In genomic region chr1:232108598-232108997, GRCh38 we compare ENCODE assay signal across 19 cellular contexts.
DNase-seq lines count a peak whose midpoint lies in the region; ATAC-seq, FAIRE-seq and TF ChIP-seq lines count a peak whose summit lies in the region.
"Had no signal": no experiment of that assay in that cellular context is flagged by ENCODE, and none has a peak within 500 bp of the region (broad histone marks: within the 10 kb centered on the region; RNA-seq: fewer than 3 reads in every experiment).

No MANE protein-coding gene starts in this region.

- no peak overlapping the region for H3K23ac ChIP-seq in H1 (ENCODE audit: insufficient read length)

- no peak for TF ChIP-seq POLR2A in H1 (IDR thresholded peaks at IDR 0.05; ENCODE audit: control extremely low read depth in 1 of 2, low read depth in 2 of 2, low read length in 2 of 2)

- intact Hi-C loops in PC-3 (cut with micrococcal nuclease), result no loop called here

- H2AFZ ChIP-seq in PC-3 (ENCODE audit: low read length) (peak overlapping the region; percentile 42), H1 (ENCODE audit: low read length) (no peak overlapping the region), smooth muscle cell (ENCODE audit: low read depth) (no peak overlapping the region)

- H4K20me1 ChIP-seq in PC-3 (ENCODE audit: low read length) (no peaks in the 10 kb centered on the region), H1 (replicated peaks in 1 of 2; ENCODE audit: control insufficient read depth in 1 of 2, insufficient read depth in 2 of 2, low read length in 2 of 2) (no peaks in the 10 kb centered on the region), smooth muscle cell (ENCODE audit: low read depth) (no peaks in the 10 kb centered on the region)

- no peak for TF ChIP-seq CTCF in PC-3 (conservative IDR thresholded peaks at IDR 0.05; ENCODE audit: low read depth, low read length)
- no peak for TF ChIP-seq CTCF in H1 (IDR thresholded peaks at IDR 0.05; ENCODE audit: control extremely low read depth in 1 of 3, insufficient read depth in 1 of 3, low read depth in 1 of 3, low read length in 3 of 3)
- no peak for TF ChIP-seq CTCF in smooth muscle cell (IDR thresholded peaks at IDR 0.05; ENCODE audit: borderline replicate concordance, insufficient read depth, poor library complexity, severe bottlenecking)
- TF ChIP-seq CTCF in D721Med (IDR thresholded peaks at IDR 0.05; ENCODE audit: insufficient read depth, missing control alignments), result no peak

- H3K4me2 ChIP-seq in PC-3 (ENCODE audit: low read length) (peak overlapping the region; percentile 52), H1 (ENCODE audit: insufficient read depth in 1 of 2, low read depth in 2 of 2, low read length in 2 of 2) (no peak overlapping the region; a peak in 1 of 4 replicates), smooth muscle cell (peak overlapping the region; percentile 29)
- H3K4me2 ChIP-seq: A549 had no signal

- no peak overlapping the region for H4K5ac ChIP-seq in H1 (ENCODE audit: insufficient read length, low read depth, low read length)

- H3K4me1 ChIP-seq in PC-3 (ENCODE audit: insufficient read depth, low read length) (peaks cover 18% of the 10 kb centered on the region), H1 (replicated peaks in 1 of 4; ENCODE audit: control insufficient read depth in 3 of 4, insufficient read depth in 4 of 4, low read length in 3 of 4) (peaks cover 3 to 23% (median 15%) of the 10 kb centered on the region in 4 experiments), smooth muscle cell (ENCODE audit: low read depth) (peaks cover 37% of the 10 kb centered on the region), HAP-1 (peaks cover 3% of the 10 kb centered on the region; the same call in 1 of the 2 replicates)
- H3K4me1 ChIP-seq: A549 had no signal

- H3K36me3 ChIP-seq in PC-3 (ENCODE audit: low read depth, low read length) (no peaks in the 10 kb centered on the region), H1 (ENCODE audit: control insufficient read depth in 2 of 4, insufficient read depth in 4 of 4, low read length in 3 of 4) (no peaks in the 10 kb centered on the region; a peak in 1 of 8 replicates), smooth muscle cell (ENCODE audit: low read depth) (no peaks in the 10 kb centered on the region), HAP-1 (replicated peaks) (no peaks in the 10 kb centered on the region)

- WGBS in H1 (ENCODE audit: extremely low coverage in 1 of 2, insufficient coverage in 1 of 2, insufficient read length in 1 of 2, insufficient replicate concordance in 2 of 2, low coverage in 1 of 2, low lambda C conversion rate in 2 of 2, missing lambda C conversion rate in 1 of 2), 2 experiments, result 91% methylated on average over 3 of the region's 3 CpGs; no CpG with 5 or more reads in 1 of the 2 experiments
- WGBS in smooth muscle cell (ENCODE audit: low lambda C conversion rate), result 52% methylated on average over 3 of the region's 3 CpGs

- H3K23me2 ChIP-seq in H1 (ENCODE audit: low read depth, low read length), result peaks cover 5% of the 10 kb centered on the region; the same call in 1 of the 2 replicates

- POLR2A ChIA-PET in PC-3 (lab: Charles Lee; ENCODE audit: unreplicated experiment) (interaction anchor here (0.6 kb wide), 1 partner anchor 157 kb away, joined by 3 read pairs; no protein-coding TSS in a partner anchor), H1 (lab: Charles Lee; ENCODE audit: partially characterized antibody) (interaction anchor here (0.9 to 10.1 kb wide), 2 partner anchors 20 to 58 kb away, joined by 3 to 126 read pairs; no protein-coding TSS in a partner anchor)

- CTCF ChIA-PET in PC-3 (lab: Charles Lee) (no interaction called here), H1 (lab: Charles Lee; ENCODE audit: partially characterized antibody) (interaction anchor here (0.5 to 1.0 kb wide), 2 partner anchors 23 to 30 kb away, joined by 3 read pairs; no protein-coding TSS in a partner anchor)

- H3K27me3 ChIP-seq in PC-3 (ENCODE audit: low read length), result no peaks in the 10 kb centered on the region
- no peaks in the 10 kb centered on the region for H3K27me3 ChIP-seq in H1 (replicated peaks in 1 of 4; ENCODE audit: control insufficient read depth in 3 of 4, extremely low read depth in 1 of 4, insufficient read depth in 3 of 4, low read length in 3 of 4)
- H3K27me3 ChIP-seq in smooth muscle cell (ENCODE audit: low read depth), result no peaks in the 10 kb centered on the region
- no peaks in the 10 kb centered on the region; the same call in none of the 2 replicates for H3K27me3 ChIP-seq in HAP-1 (ENCODE audit: low read depth)

- peak overlapping the region; percentile 35; the same call in 1 of the 2 replicates for H4K8ac ChIP-seq in H1 (ENCODE audit: extremely low read depth, insufficient read depth, low read length)

- no peak overlapping the region for H4K91ac ChIP-seq in H1 (replicated peaks; ENCODE audit: insufficient read length, low read length)

- no peak overlapping the region for H2BK120ac ChIP-seq in H1 (replicated peaks; ENCODE audit: low read depth, low read length)

- peak overlapping the region; percentile 14; the same call in 1 of the 2 replicates for H3K18ac ChIP-seq in H1 (ENCODE audit: extremely low read depth, low read length)

- TF ChIP-seq EP300 in H1 (IDR thresholded peaks at IDR 0.05; ENCODE audit: borderline replicate concordance in 1 of 2, low read depth in 2 of 2, low read length in 2 of 2), result no peak

- no peak overlapping the region for H3K4ac ChIP-seq in H1 (replicated peaks; ENCODE audit: insufficient read length, low read depth, low read length)

- H3K9me2 ChIP-seq in PC-3 (replicated peaks; ENCODE audit: low read length), result no peaks in the 10 kb centered on the region; the same call in 1 of the 2 replicates

- H3K4me3 ChIP-seq in PC-3 (ENCODE audit: low read length) (no peak overlapping the region), H1 (ENCODE audit: extremely low read depth in 1 of 4, insufficient read depth in 2 of 4, low read depth in 3 of 4, low read length in 4 of 4) (no peak overlapping the region), smooth muscle cell (no peak overlapping the region), HAP-1 (no peak overlapping the region)
- H3K4me3 ChIP-seq: A549, K562 had no signal

- H3K9me3 ChIP-seq in PC-3 (ENCODE audit: low read length) (no peaks in the 10 kb centered on the region), H1 (ENCODE audit: insufficient read depth in 2 of 2, low read depth in 1 of 2, low read length in 1 of 2) (no peaks in the 10 kb centered on the region), smooth muscle cell (replicated peaks; ENCODE audit: low read depth) (no peaks in the 10 kb centered on the region), HAP-1 (no peaks in the 10 kb centered on the region)
- H3K9me3 ChIP-seq: A549 had no signal

- no peaks in the 10 kb centered on the region for H3K79me2 ChIP-seq in PC-3 (ENCODE audit: low read length)
- peaks cover 0 to 8% of the 10 kb centered on the region in 2 experiments; a peak in 2 of 4 replicates for H3K79me2 ChIP-seq in H1 (ENCODE audit: control insufficient read depth in 1 of 2, insufficient read depth in 2 of 2, low read length in 2 of 2)
- no peaks in the 10 kb centered on the region for H3K79me2 ChIP-seq in smooth muscle cell (ENCODE audit: low read depth)

- in situ Hi-C loops in HAP-1 (cut with MboI; ENCODE audit: low sequenced_read_pairs), result no loop called here

- H3K9ac ChIP-seq in PC-3 (ENCODE audit: low read length) (peak overlapping the region; percentile 16; the same call in 1 of the 2 replicates), H1 (replicated peaks in 1 of 4; ENCODE audit: extremely low read depth in 1 of 4, low read depth in 3 of 4, low read length in 3 of 4) (no peak overlapping the region), smooth muscle cell (ENCODE audit: low read depth) (no peak overlapping the region)

- no peak for TF ChIP-seq RAD21 in H1 (IDR thresholded peaks at IDR 0.05 in 1 of 2, conservative IDR thresholded peaks at IDR 0.05 in 1 of 2; ENCODE audit: low read depth in 2 of 2, low read length in 2 of 2)

- no TSS peak for BruUV-seq in PC-3 (replicated peaks; lab: Mats Ljungman, UMichigan)

- DNase-seq in ELR (ENCODE audit: low read depth) (peak; percentile 23), PC-3 (peak; percentile 90), H1 (ENCODE audit: low read depth in 1 of 2, low spot score in 2 of 2) (no peak), smooth muscle cell (lab: John Stamatoyannopoulos, UW; ENCODE audit: unreplicated experiment) (no peak), NCI-H2171 (lab: John Stamatoyannopoulos, UW) (no peak), HAP-1 (ENCODE audit: low spot score in 2 of 2) (no peak), D721Med (ENCODE audit: insufficient read length, low spot score) (no peak)
- DNase-seq: CD4-positive, alpha-beta memory T cell; EL; NCI-H1105 treated with DMSO at 0.1 percent for 48 hours; NCI-H1694 treated with DMSO at 0.1 percent for 48 hours; NCI-H510A treated with DMSO at 0.1 percent for 48 hours; NCI-H774; RPMI8226; SHP77 treated with DMSO at 0.1 percent for 48 hours had no signal

- H2BK15ac ChIP-seq in H1 (ENCODE audit: low read length), result no peak overlapping the region

- H2BK5ac ChIP-seq in H1 (ENCODE audit: low read depth, low read length), result peak overlapping the region; percentile 35; the same call in 1 of the 2 replicates

- H3K56ac ChIP-seq in H1 (replicated peaks; ENCODE audit: insufficient read length, low read depth, low read length), result no peak overlapping the region

- no peaks in the 10 kb centered on the region for H3K79me1 ChIP-seq in H1 (ENCODE audit: low read depth, low read length)

- no peak overlapping the region for H2AK5ac ChIP-seq in H1 (ENCODE audit: low read depth, low read length)

- peak; percentile 100 for ATAC-seq in PC-3
- ATAC-seq: A549, K562 had no signal

- no peak overlapping the region; the same call in 1 of the 2 replicates for H2BK20ac ChIP-seq in H1 (ENCODE audit: low read length)

- H3K27ac ChIP-seq in PC-3 (ENCODE audit: low read length) (peak overlapping the region; percentile 75), H1 (ENCODE audit: low read depth, low read length) (no peak overlapping the region), smooth muscle cell (ENCODE audit: low read depth) (no peak overlapping the region)
- H3K27ac ChIP-seq: A549 had no signal

- H2BK12ac ChIP-seq in H1 (ENCODE audit: low read depth, low read length), result no peak overlapping the region

- H3F3A ChIP-seq in PC-3 (ENCODE audit: low read length, unreplicated experiment), result no peaks in the 10 kb centered on the region
- H3F3A ChIP-seq in smooth muscle cell (ENCODE audit: low read depth), result peaks cover 8% of the 10 kb centered on the region

- FAIRE-seq in H1 (lab: Jason Lieb, UNC) (no peak), D721Med (lab: Jason Lieb, UNC) (no peak)
- FAIRE-seq: A549, GM12891, GM18507, K562 had no signal

- no peak overlapping the region for H3K14ac ChIP-seq in H1 (ENCODE audit: insufficient read length)

TF ChIP-seq in H1, 55 proteins besides CTCF, POLR2A, EP300 and RAD21 (continues in another document):
- TF ChIP-seq TEAD4 (IDR thresholded peaks at IDR 0.05; ENCODE audit: low read depth, low read length), result no peak
- no peak for TF ChIP-seq SIN3A (conservative IDR thresholded peaks at IDR 0.05 in 1 of 2, IDR thresholded peaks at IDR 0.05 in 1 of 2; ENCODE audit: low read depth in 1 of 2, low read length in 2 of 2)
- TF ChIP-seq MAFK (IDR thresholded peaks at IDR 0.05; ENCODE audit: low read depth, low read length), result no peak
- TF ChIP-seq ASH2L (IDR thresholded peaks at IDR 0.05; ENCODE audit: low read length), result no peak

Comparison
In these comparisons a context has a peak if more than half of its experiments do, and no peak if none do; other contexts are left out.
1. DNase-seq: peak in ELR (single experiment) and PC-3 (single experiment); none in H1 (0 of 2), smooth muscle cell (single experiment), NCI-H2171 (single experiment), HAP-1 (0 of 2) and D721Med (single experiment).
2. H3K4me2 ChIP-seq: peak in PC-3 (single experiment) and smooth muscle cell (single experiment); none in H1 (0 of 2).